In the genomic region with DNA sequence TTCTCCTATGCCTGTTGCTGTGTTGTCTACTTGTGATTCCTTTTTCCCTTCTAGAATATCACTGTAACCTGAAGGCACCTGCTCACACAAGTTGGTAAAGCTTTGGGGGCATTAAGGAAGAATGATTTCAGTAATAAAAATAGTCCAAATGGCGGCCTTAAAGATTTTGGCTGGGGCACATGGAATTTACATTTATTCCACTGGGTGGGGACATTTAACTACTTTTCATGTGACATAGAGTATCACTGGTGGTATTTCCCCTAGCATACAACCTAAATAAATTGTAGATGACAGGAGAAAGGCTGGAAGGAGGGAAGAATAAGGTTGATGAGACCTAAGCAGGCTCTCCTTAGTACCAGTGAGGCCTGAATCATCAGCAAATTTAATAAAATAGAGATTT, we compare ENCODE assay signal across 13 cellular contexts.
A peak's percentile ranks its signal among the peaks of the same experiment; 100 is the strongest.
DNase-seq lines count a peak whose midpoint lies in the region; ATAC-seq, FAIRE-seq and TF ChIP-seq lines count a peak whose summit lies in the region.
"Had no signal": no experiment of that assay in that cellular context is flagged by ENCODE, and none has a peak within 500 bp of the region (broad histone marks: within the 10 kb centered on the region; RNA-seq: fewer than 3 reads in every experiment).

No MANE protein-coding gene starts in this region.

- 40% methylated on average over 1 of the region's 1 CpG; no CpG with 5 or more reads in 1 of the 2 donors for WGBS in gastroesophageal sphincter (ENCODE audit: low coverage in 1 of 2), 2 donors

- CTCF ChIA-PET in PC-3 (lab: Charles Lee), result no interaction called here

- H3K4me2 ChIP-seq in PC-3 (ENCODE audit: low read length), result no peak overlapping the region

- TF ChIP-seq EP300 in gastroesophageal sphincter (IDR thresholded peaks at IDR 0.05), result no peak

- H3K9me2 ChIP-seq in PC-3 (replicated peaks; ENCODE audit: low read length), result no peaks in the 10 kb centered on the region

- no peaks in the 10 kb centered on the region for H3K79me2 ChIP-seq in PC-3 (ENCODE audit: low read length)

- H3F3A ChIP-seq in PC-3 (ENCODE audit: low read length, unreplicated experiment), result no peaks in the 10 kb centered on the region

- H3K27me3 ChIP-seq in left ventricle myocardium inferior (ENCODE audit: low read depth) (no peaks in the 10 kb centered on the region), right atrium auricular region (no peaks in the 10 kb centered on the region), PC-3 (ENCODE audit: low read length) (no peaks in the 10 kb centered on the region), gastroesophageal sphincter (no peaks in the 10 kb centered on the region)

- H3K4me1 ChIP-seq in left ventricle myocardium inferior, result no peaks in the 10 kb centered on the region
- H3K4me1 ChIP-seq in right atrium auricular region, result no peaks in the 10 kb centered on the region
- no peaks in the 10 kb centered on the region for H3K4me1 ChIP-seq in PC-3 (ENCODE audit: insufficient read depth, low read length)
- H3K4me1 ChIP-seq in gastroesophageal sphincter, result no peaks in the 10 kb centered on the region
- H3K4me1 ChIP-seq: breast epithelium, prostate gland had no signal

- TF ChIP-seq CTCF in left ventricle myocardium inferior (IDR thresholded peaks at IDR 0.05; ENCODE audit: borderline replicate concordance) (peak; percentile 19), right atrium auricular region (IDR thresholded peaks at IDR 0.05) (peak in 1 of 2 donors; percentile 23), PC-3 (conservative IDR thresholded peaks at IDR 0.05; ENCODE audit: low read depth, low read length) (no peak), fibroblast of the aortic adventitia (IDR thresholded peaks at IDR 0.05; ENCODE audit: insufficient read depth, low read length) (no peak), gastroesophageal sphincter (IDR thresholded peaks at IDR 0.05) (no peak)

- intact Hi-C loops in left ventricle myocardium inferior (cut with micrococcal nuclease), result no loop called here
- intact Hi-C loops in PC-3 (cut with micrococcal nuclease), result no loop called here

- no peak for ATAC-seq in PC-3
- ATAC-seq in gastroesophageal sphincter, result no peak

- no peak for TF ChIP-seq POLR2A in gastroesophageal sphincter (IDR thresholded peaks at IDR 0.05)

- FAIRE-seq in urothelium cell line (lab: Jason Lieb, UNC), result no peak

- H3K27ac ChIP-seq in left ventricle myocardium inferior (replicated peaks) (no peak overlapping the region), right atrium auricular region (no peak overlapping the region), PC-3 (ENCODE audit: low read length) (no peak overlapping the region), gastroesophageal sphincter (no peak overlapping the region)
- H3K27ac ChIP-seq: breast epithelium, prostate gland had no signal

- H3K9me3 ChIP-seq in left ventricle myocardium inferior (replicated peaks), result no peaks in the 10 kb centered on the region
- H3K9me3 ChIP-seq in right atrium auricular region, result peaks cover 0 to 7% of the 10 kb centered on the region in 2 donors
- no peaks in the 10 kb centered on the region for H3K9me3 ChIP-seq in PC-3 (ENCODE audit: low read length)
- H3K9me3 ChIP-seq in gastroesophageal sphincter, result no peaks in the 10 kb centered on the region
- H3K9me3 ChIP-seq: prostate gland had no signal

- H4K20me1 ChIP-seq in PC-3 (ENCODE audit: low read length), result no peaks in the 10 kb centered on the region

- H3K36me3 ChIP-seq in left ventricle myocardium inferior, result no peaks in the 10 kb centered on the region
- H3K36me3 ChIP-seq in right atrium auricular region, result no peaks in the 10 kb centered on the region
- H3K36me3 ChIP-seq in PC-3 (ENCODE audit: low read depth, low read length), result no peaks in the 10 kb centered on the region
- H3K36me3 ChIP-seq in gastroesophageal sphincter, result no peaks in the 10 kb centered on the region
- H3K36me3 ChIP-seq: breast epithelium, prostate gland had no signal

- POLR2A ChIA-PET in PC-3 (lab: Charles Lee; ENCODE audit: unreplicated experiment), result no interaction called here

- H3K4me3 ChIP-seq in left ventricle myocardium inferior, result no peak overlapping the region
- H3K4me3 ChIP-seq in right atrium auricular region, result no peak overlapping the region
- no peak overlapping the region for H3K4me3 ChIP-seq in PC-3 (ENCODE audit: low read length)
- H3K4me3 ChIP-seq in fibroblast of the aortic adventitia (ENCODE audit: low read depth, low read length), result no peak overlapping the region
- no peak overlapping the region for H3K4me3 ChIP-seq in gastroesophageal sphincter
- H3K4me3 ChIP-seq: breast epithelium, prostate gland had no signal

- no peak for DNase-seq in left ventricle myocardium inferior
- DNase-seq in right atrium auricular region (ENCODE audit: low spot score), result no peak
- peak; percentile 1 for DNase-seq in PC-3
- peak; percentile 2 for DNase-seq in fibroblast of the aortic adventitia (ENCODE audit: low read depth)
- DNase-seq in urothelium cell line (ENCODE audit: low spot score), result peak; percentile 4
- no peak for DNase-seq in AG20443 (ENCODE audit: low spot score)
- DNase-seq in activated CD8-positive, alpha-beta memory T cell treated with anti-CD3 and anti-CD28 coated beads, Interleukin-2, amount 50 U/mL, for 48 hours, result no peak
- DNase-seq: activated CD4-positive, alpha-beta T cell treated with anti-CD3 and anti-CD28 coated beads, Interleukin-2, amount 10 ng/mL, durations not matched to agents 7 days and 5 days; activated effector memory CD4-positive, alpha-beta T cell treated with Interleukin-2 at 50 U/mL for 16 hours; DMS79 treated with DMSO at 0.1 percent for 48 hours had no signal

- no peak overlapping the region for H2AFZ ChIP-seq in PC-3 (ENCODE audit: low read length)

- no TSS peak for BruUV-seq in PC-3 (replicated peaks; lab: Mats Ljungman, UMichigan)

- no peak overlapping the region for H3K9ac ChIP-seq in PC-3 (ENCODE audit: low read length)

Comparison
In these comparisons a context has a peak if more than half of its experiments do, and no peak if none do; other contexts are left out.
1. DNase-seq: peak in PC-3 (single experiment), fibroblast of the aortic adventitia (single experiment) and urothelium cell line (single experiment); none in left ventricle myocardium inferior (single experiment), right atrium auricular region (single experiment), AG20443 (single experiment) and activated CD8-positive, alpha-beta memory T cell treated with anti-CD3 and anti-CD28 coated beads, Interleukin-2, amount 50 U/mL, for 48 hours (single experiment).